ENCODE assay signal across 8 cellular contexts in genomic region chr6:41682056-41682477, GRCh38. TPM values are rescaled to one million over a fixed set of nuclear protein-coding genes. Genes with fewer than 3 reads are reported as not detected.
DNase-seq lines count a peak whose midpoint lies in the region; ATAC-seq and TF ChIP-seq lines count a peak whose summit lies in the region.

No MANE protein-coding gene starts in this region.

- H3K4me3 ChIP-seq in MM.1S (ENCODE audit: low read length) (no peak overlapping the region), SJCRH30 (no peak overlapping the region), testis (no peak overlapping the region)

- no peak for TF ChIP-seq POLR2A in testis (IDR thresholded peaks at IDR 0.05)

- H3K36me3 ChIP-seq in MM.1S (replicated peaks; ENCODE audit: insufficient read depth, low read length) (no peaks in the 10 kb centered on the region), SJCRH30 (no peaks in the 10 kb centered on the region), testis (ENCODE audit: low read depth, missing control alignments) (no peaks in the 10 kb centered on the region)

- 3 to 5% methylated on average over 9 of the region's 9 CpGs for WGBS in testis, 2 donors

- H3K9ac ChIP-seq in MM.1S (ENCODE audit: low read length) = no peak overlapping the region

- H3K4me1 ChIP-seq in MM.1S (ENCODE audit: low read length) (0 out of 2 replicates have a peak, but pooled peaks cover 3% of the 10 kb centered on the region), SJCRH30 (peaks cover 4% of the 10 kb centered on the region; the same call in 1 of the 2 replicates), testis (peaks cover 17% of the 10 kb centered on the region)

- TF ChIP-seq CTCF in MM.1S (IDR thresholded peaks at IDR 0.05; ENCODE audit: low read length) = peak; percentile 67
- TF ChIP-seq CTCF in omental fat pad (IDR thresholded peaks at IDR 0.05) = peak in 1 of 3 donors; percentile 46
- TF ChIP-seq CTCF in testis (IDR thresholded peaks at IDR 0.05) = peak; percentile 66 to 92 (median 83)

- no peaks in the 10 kb centered on the region for H4K20me1 ChIP-seq in MM.1S (ENCODE audit: insufficient read depth, low read length)

- no peaks in the 10 kb centered on the region for H3K79me2 ChIP-seq in MM.1S (ENCODE audit: low read length)

- no peak overlapping the region for H2AFZ ChIP-seq in MM.1S (ENCODE audit: low read length)

- ATAC-seq in GM19351 (IDR thresholded peaks at IDR 0.05; ENCODE audit: unreplicated experiment) (peak; percentile 66), omental fat pad (ENCODE audit: low FRiP score) (peak; percentile 90)

- no peak overlapping the region for H3K4me2 ChIP-seq in MM.1S (ENCODE audit: low read depth, low read length)

- H3K27me3 ChIP-seq in MM.1S (replicated peaks; ENCODE audit: insufficient read depth, low read length) (peaks cover 4% of the 10 kb centered on the region), SJCRH30 (peaks cover 3% of the 10 kb centered on the region; the same call in 1 of the 2 replicates), testis (no peaks in the 10 kb centered on the region)

- no peaks in the 10 kb centered on the region for H3F3A ChIP-seq in MM.1S (ENCODE audit: insufficient read depth, low read length)

- intact Hi-C loops in testis (cut with DNase I; ENCODE audit: low total_unique reads) = loop anchor here (5.0 to 10.0 kb wide), 2 partner anchors 80 to 217 kb away; no protein-coding TSS in a partner anchor

- DNase-seq in Ammon's horn (ENCODE audit: low spot score) (peak; percentile 96), MM.1S (peak; percentile 62), SJCRH30 (peak; percentile 96 to 98), foreskin melanocyte (peak; percentile 74), omental fat pad (ENCODE audit: low spot score) (peak; percentile 82), testis (peak; percentile 97)
- peak; percentile 45 for DNase-seq in activated effector memory CD4-positive, alpha-beta T cell treated with Interleukin-2 at 50 U/mL for 16 hours

- no peaks in the 10 kb centered on the region for H3K9me2 ChIP-seq in MM.1S (replicated peaks; ENCODE audit: insufficient read depth, low read length)

- H3K27ac ChIP-seq in MM.1S (ENCODE audit: low read length) (no peak overlapping the region), SJCRH30 (no peak overlapping the region), testis (peak overlapping the region; percentile 88 to 95)

- no peaks in the 10 kb centered on the region for H3K9me3 ChIP-seq in MM.1S (replicated peaks; ENCODE audit: insufficient read depth, low read length)
- no peaks in the 10 kb centered on the region for H3K9me3 ChIP-seq in SJCRH30 (replicated peaks)
- no peaks in the 10 kb centered on the region for H3K9me3 ChIP-seq in testis

RNA-seq across cellular contexts. Expression of gene MDFI, which starts 43.8 kb away (rescaled TPM):
- 166 and 176 TPM in 2 replicates for total RNA-seq in SJCRH30 (2014; rRNA removed; shearing (Covaris generic))
- total RNA-seq in omental fat pad (100 to 1,000 TPM in 1 of 4 donors, 10 to 100 TPM in 3; 24.3 to 120 (median 45.3) TPM), testis (10 to 100 TPM; 15.1 to 16.0 TPM)
- polyA plus RNA-seq in testis (ENCODE audit: insufficient read depth, low read depth, low replicate concordance) = 12.9 TPM

RNA-seq across cellular contexts. Expression of gene TFEB, which starts 53.3 kb away (rescaled TPM):
- 0.57 and 0.63 TPM in 2 replicates for total RNA-seq in SJCRH30 (2014; rRNA removed; shearing (Covaris generic))
- total RNA-seq in omental fat pad = 10 to 100 TPM in 3 of 4 donors, 1 to 10 TPM in 1; 7.1 to 24.4 (median 14.5) TPM
- total RNA-seq in testis = 1 to 10 TPM; 4.5 to 5.2 TPM
- polyA plus RNA-seq in testis (ENCODE audit: insufficient read depth, low read depth, low replicate concordance) = 6.3 TPM

Comparison
In these comparisons a context has a peak if more than half of its experiments do, and no peak if none do; other contexts are left out.
1. DNase-seq: peak in every context shown above with its lines; median percentile 97 in SJCRH30; 97 in testis; 96 in Ammon's horn; 82 in omental fat pad; 74 in foreskin melanocyte; 62 in MM.1S; 45 in activated effector memory CD4-positive, alpha-beta T cell treated with Interleukin-2 at 50 U/mL for 16 hours.
2. H3K27ac ChIP-seq: peak in testis (2 of 2); none in MM.1S (single experiment) and SJCRH30 (single experiment).